1 cellular context compared by ENCODE assay signal in the genomic region with DNA sequence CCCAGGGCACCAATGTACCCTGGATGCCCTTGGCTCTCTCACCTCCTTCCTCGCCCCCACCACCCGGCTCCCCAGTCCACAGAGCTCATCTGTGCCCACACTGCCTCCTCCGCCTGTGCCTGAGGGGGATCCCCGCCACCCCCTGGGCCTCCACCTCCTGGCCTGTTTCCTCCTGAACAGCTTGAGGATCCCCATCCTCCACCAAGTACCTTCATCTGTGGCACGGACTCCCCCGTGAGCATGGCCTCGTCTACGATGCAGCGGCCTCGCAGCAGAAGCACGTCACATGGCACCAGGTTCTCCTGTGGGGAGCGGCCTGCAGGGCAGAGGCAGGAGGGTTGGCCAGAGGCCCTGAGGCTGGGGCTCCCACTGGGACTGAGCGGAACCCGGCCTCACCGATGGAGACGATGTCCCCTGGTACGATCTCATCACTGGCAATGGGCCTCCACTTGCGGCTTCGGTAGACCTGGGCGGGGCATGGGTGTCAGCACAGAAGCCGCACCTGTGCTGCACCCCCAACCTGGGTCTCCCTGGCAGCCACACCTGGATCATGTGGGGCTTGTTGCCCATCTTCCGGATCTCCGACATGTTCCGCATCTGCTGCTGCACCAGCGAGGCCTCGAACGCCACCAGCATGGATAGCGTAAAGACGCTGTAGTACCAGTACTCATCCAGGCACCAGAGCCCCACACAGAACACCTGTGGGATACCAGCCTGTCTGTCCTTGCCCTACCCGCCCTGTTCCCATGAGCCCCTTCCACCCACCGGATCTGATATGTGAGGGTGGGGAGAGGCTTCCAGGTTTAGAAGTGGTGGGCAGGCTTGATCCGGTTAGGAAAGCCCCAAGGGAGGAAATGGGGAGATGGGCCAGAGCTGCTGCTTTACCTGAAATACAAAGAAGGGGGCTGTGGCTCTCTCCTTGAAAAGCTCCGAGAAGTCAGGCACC.
TF ChIP-seq lines count a peak whose summit lies in the region.

No MANE protein-coding gene starts in this region.

TF ChIP-seq in H1, 55 proteins besides CTCF, POLR2A, EP300 and RAD21:
- TF ChIP-seq GTF2F1 (IDR thresholded peaks at IDR 0.05; ENCODE audit: borderline replicate concordance, low read depth, low read length) (no peak), JUN (IDR thresholded peaks at IDR 0.05; ENCODE audit: low read depth, low read length) (no peak), CBX5 (IDR thresholded peaks at IDR 0.05; ENCODE audit: low read depth, low read length) (no peak), BCL11A (IDR thresholded peaks at IDR 0.05; ENCODE audit: low read depth in 2 of 2, low read length in 2 of 2) (no peak), CEBPB (IDR thresholded peaks at IDR 0.05; ENCODE audit: low read depth, low read length) (no peak), RFX5 (IDR thresholded peaks at IDR 0.05; ENCODE audit: borderline replicate concordance, low read depth, low read length) (no peak), HDAC2 (IDR thresholded peaks at IDR 0.05; ENCODE audit: borderline replicate concordance in 1 of 2, low read depth in 2 of 2, low read length in 2 of 2) (no peak), POLR2AphosphoS5 (IDR thresholded peaks at IDR 0.05; ENCODE audit: low read depth, low read length) (no peak), TAF7 (optimal IDR thresholded peaks at IDR 0.05; ENCODE audit: borderline replicate concordance, low read depth, low read length) (no peak), SRF (IDR thresholded peaks at IDR 0.05; ENCODE audit: low read depth, low read length) (no peak), CHD1 (IDR thresholded peaks at IDR 0.05; ENCODE audit: low read depth, low read length) (no peak), SIX5 (IDR thresholded peaks at IDR 0.05; ENCODE audit: low read depth, low read length) (no peak), POU5F1 (IDR thresholded peaks at IDR 0.05; ENCODE audit: low read depth, low read length) (no peak), CREB1 (IDR thresholded peaks at IDR 0.05) (no peak)
- TF ChIP-seq, protein P1, sequence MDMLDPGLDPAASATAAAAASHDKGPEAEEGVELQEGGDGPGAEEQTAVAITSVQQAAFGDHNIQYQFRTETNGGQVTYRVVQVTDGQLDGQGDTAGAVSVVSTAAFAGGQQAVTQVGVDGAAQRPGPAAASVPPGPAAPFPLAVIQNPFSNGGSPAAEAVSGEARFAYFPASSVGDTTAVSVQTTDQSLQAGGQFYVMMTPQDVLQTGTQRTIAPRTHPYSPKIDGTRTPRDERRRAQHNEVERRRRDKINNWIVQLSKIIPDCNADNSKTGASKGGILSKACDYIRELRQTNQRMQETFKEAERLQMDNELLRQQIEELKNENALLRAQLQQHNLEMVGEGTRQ (IDR thresholded peaks at IDR 0.05; ENCODE audit: low read length) = no peak
- TF ChIP-seq, protein P2, sequence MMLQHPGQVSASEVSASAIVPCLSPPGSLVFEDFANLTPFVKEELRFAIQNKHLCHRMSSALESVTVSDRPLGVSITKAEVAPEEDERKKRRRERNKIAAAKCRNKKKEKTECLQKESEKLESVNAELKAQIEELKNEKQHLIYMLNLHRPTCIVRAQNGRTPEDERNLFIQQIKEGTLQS (IDR thresholded peaks at IDR 0.05; ENCODE audit: insufficient read depth, low read depth, low read length) = no peak
TF ChIP-seq in H1: peak in this region for 0.
